In genomic region chr2:234996467-234997270, GRCh38 we compare ENCODE assay signal across 12 cellular contexts. TPM values are rescaled to one million over a fixed set of nuclear protein-coding genes. Genes with fewer than 3 reads are reported as not detected.
DNase-seq lines count a peak whose midpoint lies in the region; ATAC-seq and TF ChIP-seq lines count a peak whose summit lies in the region.
"Had no signal": no experiment of that assay in that cellular context is flagged by ENCODE, and none has a peak within 500 bp of the region (broad histone marks: within the 10 kb centered on the region; RNA-seq: fewer than 3 reads in every experiment).

No MANE protein-coding gene starts in this region.

- TF ChIP-seq CTCF in Panc1 (IDR thresholded peaks at IDR 0.05) (no peak), nephron (IDR thresholded peaks at IDR 0.05; ENCODE audit: unreplicated experiment in 3 of 3) (no peak), GM10266 (IDR thresholded peaks at IDR 0.05; ENCODE audit: control insufficient read depth, insufficient read depth, low read depth, missing control alignments) (no peak)

- peak overlapping the region; percentile 33 to 80 (median 66) for H3K27ac Mint-ChIP-seq in nephron
- H3K27ac Mint-ChIP-seq in stimulated activated effector memory CD8-positive, alpha-beta T cell treated with anti-CD3 and anti-CD28 coated beads, Interleukin-12 subunit alpha, Interleukin-12 subunit beta, amount 100 ng/mL, for 72 hours: no peak overlapping the region
- H3K27ac Mint-ChIP-seq: CD4-positive, alpha-beta memory T cell; natural killer cell had no signal

- H3K4me1 Mint-ChIP-seq in nephron: peaks cover 68% of the 10 kb centered on the region
- peaks cover 5% of the 10 kb centered on the region for H3K4me1 Mint-ChIP-seq in stimulated activated effector memory CD8-positive, alpha-beta T cell treated with anti-CD3 and anti-CD28 coated beads, Interleukin-12 subunit alpha, Interleukin-12 subunit beta, amount 100 ng/mL, for 72 hours
- H3K4me1 Mint-ChIP-seq: natural killer cell had no signal

- CTCF ChIA-PET in Panc1 (lab: Charles Lee): no interaction called here

- H3K36me3 ChIP-seq in Panc1 (ENCODE audit: control insufficient read depth, insufficient read depth, low read length) (peaks cover 2% of the 10 kb centered on the region), ectodermal cell (ENCODE audit: control insufficient read depth, insufficient read depth, low read length) (peaks cover 7% of the 10 kb centered on the region)

- in situ Hi-C loops in Panc1 (cut with HindIII; ENCODE audit: low pct_unique_long_range_greater_than_20kb, low sequenced_read_pairs): no loop called here

- H3K27me3 ChIP-seq in Panc1 (ENCODE audit: control insufficient read depth, insufficient read depth, low read length) (no peaks in the 10 kb centered on the region), ectodermal cell (ENCODE audit: control insufficient read depth, insufficient read depth, low read length, poor library complexity, severe bottlenecking) (no peaks in the 10 kb centered on the region)

- DNase-seq in AG20443 (ENCODE audit: low spot score) (peak; percentile 73), Panc1 (ENCODE audit: low read depth, low spot score) (no peak), GM10266 (ENCODE audit: extremely low spot score) (no peak), NCI-H82 (lab: John Stamatoyannopoulos, UW) (no peak)
- no peak for DNase-seq in stimulated activated effector memory CD8-positive, alpha-beta T cell treated with anti-CD3 and anti-CD28 coated beads, Interleukin-12 subunit alpha, Interleukin-12 subunit beta, amount 100 ng/mL, for 72 hours (ENCODE audit: low spot score in 2 of 2)
- DNase-seq: activated T-cell treated with anti-CD3 and anti-CD28 coated beads for 4 hours; CD4-positive, alpha-beta memory T cell; natural killer cell; NCI-H1105 treated with DMSO at 0.1 percent for 48 hours had no signal

- ATAC-seq in Panc1 (peak; percentile 49), GM19467 (IDR thresholded peaks at IDR 0.05; ENCODE audit: unreplicated experiment) (no peak)
- no peak for ATAC-seq in stimulated activated effector memory CD8-positive, alpha-beta T cell treated with anti-CD3 and anti-CD28 coated beads, Interleukin-12 subunit alpha, Interleukin-12 subunit beta, amount 100 ng/mL, for 72 hours
- ATAC-seq: natural killer cell had no signal

- H3K4me3 Mint-ChIP-seq in nephron: no peak overlapping the region
- no peak overlapping the region for H3K4me3 Mint-ChIP-seq in stimulated activated effector memory CD8-positive, alpha-beta T cell treated with anti-CD3 and anti-CD28 coated beads, Interleukin-12 subunit alpha, Interleukin-12 subunit beta, amount 100 ng/mL, for 72 hours
- H3K4me3 Mint-ChIP-seq: CD4-positive, alpha-beta memory T cell; natural killer cell had no signal

- H3K27me3 Mint-ChIP-seq in nephron (ENCODE audit: low read depth): no peaks in the 10 kb centered on the region

- BruUV-seq in Panc1 (replicated peaks; lab: Mats Ljungman, UMichigan): TSS peak; percentile 48

- intact Hi-C loops in Panc1 (cut with micrococcal nuclease; ENCODE audit: unreplicated experiment): no loop called here

- H3K4me3 ChIP-seq in Panc1 (ENCODE audit: low read depth in 2 of 2, low read length in 2 of 2) (no peak overlapping the region), ectodermal cell (ENCODE audit: insufficient read depth, low read depth, low read length) (no peak overlapping the region)

- H3K9me3 ChIP-seq in Panc1 (ENCODE audit: control insufficient read depth, insufficient read depth, low read depth, low read length): no peaks in the 10 kb centered on the region
- H3K9me3 ChIP-seq in ectodermal cell (ENCODE audit: control insufficient read depth, low read length): no peaks in the 10 kb centered on the region

- no peaks in the 10 kb centered on the region for H3K9me3 Mint-ChIP-seq in nephron
- H3K9me3 Mint-ChIP-seq in stimulated activated effector memory CD8-positive, alpha-beta T cell treated with anti-CD3 and anti-CD28 coated beads, Interleukin-12 subunit alpha, Interleukin-12 subunit beta, amount 100 ng/mL, for 72 hours: no peaks in the 10 kb centered on the region
- H3K9me3 Mint-ChIP-seq: natural killer cell had no signal

- H3K4me1 ChIP-seq in Panc1 (ENCODE audit: control insufficient read depth, insufficient read depth, low read length) (peaks cover 85% of the 10 kb centered on the region), ectodermal cell (ENCODE audit: control insufficient read depth, insufficient read depth, low read length) (peaks cover 70% of the 10 kb centered on the region)

- H3K27ac ChIP-seq in Panc1 (ENCODE audit: low read length) (peak overlapping the region; percentile 72), ectodermal cell (ENCODE audit: insufficient read depth, low read depth, low read length, poor library complexity, severe bottlenecking) (peak overlapping the region; percentile 73)

- 65 to 69% methylated on average over 25 of the region's 25 CpGs for WGBS in ectodermal cell, 2 experiments

- peaks cover 25% of the 10 kb centered on the region for H3K36me3 Mint-ChIP-seq in nephron (ENCODE audit: low read depth)
- H3K36me3 Mint-ChIP-seq in stimulated activated effector memory CD8-positive, alpha-beta T cell treated with anti-CD3 and anti-CD28 coated beads, Interleukin-12 subunit alpha, Interleukin-12 subunit beta, amount 100 ng/mL, for 72 hours: no peaks in the 10 kb centered on the region
- H3K36me3 Mint-ChIP-seq: CD4-positive, alpha-beta memory T cell; natural killer cell had no signal

- POLR2A ChIA-PET in Panc1 (lab: Charles Lee): no interaction called here

RNA-seq across cellular contexts. Expression of gene SH3BP4, which starts 44.9 kb away (rescaled TPM):
- total RNA-seq in Panc1 (2021; ENCODE audit: unreplicated experiment): 133 TPM
- polyA plus RNA-seq in Panc1 (2012; ENCODE audit: insufficient read length): 102 TPM
- 41.1 TPM for polyA plus RNA-seq in ectodermal cell (2013, experiment 1 of 4)
- polyA plus RNA-seq in ectodermal cell (2013, experiment 2 of 4): 44.7 TPM
- polyA plus RNA-seq in ectodermal cell (2013, experiment 3 of 4): 35.6 TPM
- polyA plus RNA-seq in ectodermal cell (2013, experiment 4 of 4): 37.5 TPM
- polyA plus RNA-seq: CD4-positive, alpha-beta memory T cell had no signal
